In the genomic region with DNA sequence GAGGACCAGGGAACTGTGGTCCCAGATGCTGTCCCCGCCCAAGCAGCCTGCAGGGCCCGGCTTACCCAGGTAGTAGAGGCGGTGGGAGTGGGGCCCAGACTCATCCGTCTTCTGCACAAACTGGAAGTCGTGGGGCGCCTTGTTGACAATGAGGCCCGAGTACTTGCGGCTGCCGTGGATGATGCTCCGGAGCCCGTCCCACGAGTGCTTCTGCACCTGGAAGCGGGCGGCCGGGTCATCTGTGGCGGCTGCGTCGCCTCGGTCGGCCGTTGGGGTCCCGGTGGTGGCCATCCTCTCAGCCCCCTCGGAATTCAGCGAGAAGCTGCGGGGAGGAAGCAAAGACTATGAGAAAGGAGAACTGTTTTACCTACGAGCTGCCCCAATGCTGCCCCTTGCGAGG, we compare ENCODE assay signal across 13 cellular contexts. TPM values are rescaled to one million over a fixed set of nuclear protein-coding genes. Genes with fewer than 3 reads are reported as not detected.
DNase-seq lines count a peak whose midpoint lies in the region; ATAC-seq and TF ChIP-seq lines count a peak whose summit lies in the region.
"Had no signal": no experiment of that assay in that cellular context is flagged by ENCODE, and none has a peak within 500 bp of the region (broad histone marks: within the 10 kb centered on the region; RNA-seq: fewer than 3 reads in every experiment).

No MANE protein-coding gene starts in this region.

- H3K27ac ChIP-seq in right cardiac atrium (ENCODE audit: low read length) (peak overlapping the region; percentile 30), epithelial cell of prostate (peak overlapping the region; percentile 99), prostate gland (peak overlapping the region; percentile 72 to 76)

- WGBS in right cardiac atrium: 95% methylated on average over 27 of the region's 27 CpGs
- 89% methylated on average over 27 of the region's 27 CpGs for WGBS in prostate gland

- DNase-seq in right cardiac atrium: peak in 2 of 3 donors; percentile 42 to 59
- DNase-seq in left cardiac atrium: no peak
- DNase-seq in epithelial cell of prostate (ENCODE audit: low read depth, low spot score): no peak
- DNase-seq in prostate gland (ENCODE audit: low spot score): no peak
- no peak for DNase-seq in H7
- DNase-seq in endothelial cell (ENCODE audit: low spot score): no peak
- DNase-seq in stimulated activated CD4-positive, alpha-beta T cell treated with anti-CD3 and anti-CD28 coated beads, Interleukin-4, amount 100 ng/mL, for 1 hour: no peak
- DNase-seq: activated CD8-positive, alpha-beta T cell treated with anti-CD3 and anti-CD28 coated beads, Interleukin-2, amount 10 ng/mL, durations not matched to agents 7 days and 5 days; KBM-7; NCI-H1436; NCI-H446; occipital lobe had no signal

- no peak for TF ChIP-seq POLR2A in prostate gland (IDR thresholded peaks at IDR 0.05)

- H3K4me3 Mint-ChIP-seq in endothelial cell (ENCODE audit: unreplicated experiment): no peak overlapping the region
- H3K4me3 Mint-ChIP-seq: activated CD8-positive, alpha-beta T cell treated with anti-CD3 and anti-CD28 coated beads, Interleukin-2, amount 10 ng/mL, durations not matched to agents 7 days and 5 days had no signal

- TF ChIP-seq CTCF in prostate gland (IDR thresholded peaks at IDR 0.05) (no peak), endothelial cell (IDR thresholded peaks at IDR 0.05; ENCODE audit: unreplicated experiment) (no peak)

- ATAC-seq in right cardiac atrium: no peak
- no peak for ATAC-seq in left cardiac atrium
- ATAC-seq in GM21360 (IDR thresholded peaks at IDR 0.05; ENCODE audit: unreplicated experiment): no peak
- ATAC-seq: activated CD8-positive, alpha-beta T cell treated with anti-CD3 and anti-CD28 coated beads, Interleukin-2, amount 10 ng/mL, durations not matched to agents 7 days and 5 days had no signal

- peaks cover 43% of the 10 kb centered on the region for H3K36me3 Mint-ChIP-seq in endothelial cell (ENCODE audit: low read depth, unreplicated experiment)

- peaks cover 3% of the 10 kb centered on the region for H3K4me1 ChIP-seq in right cardiac atrium (ENCODE audit: control insufficient read depth, insufficient read depth, low read length)
- H3K4me1 ChIP-seq in prostate gland (replicated peaks): peaks cover 19% of the 10 kb centered on the region

- H3K27me3 ChIP-seq in right cardiac atrium (ENCODE audit: control insufficient read depth, insufficient read depth) (no peaks in the 10 kb centered on the region), prostate gland (replicated peaks; ENCODE audit: insufficient read depth) (no peaks in the 10 kb centered on the region), H7 (ENCODE audit: control insufficient read depth, insufficient read depth, low read length) (no peaks in the 10 kb centered on the region)

- no peak overlapping the region for H3K27ac Mint-ChIP-seq in endothelial cell (ENCODE audit: unreplicated experiment)
- H3K27ac Mint-ChIP-seq: activated CD8-positive, alpha-beta T cell treated with anti-CD3 and anti-CD28 coated beads, Interleukin-2, amount 10 ng/mL, durations not matched to agents 7 days and 5 days had no signal

- H3K4me3 ChIP-seq in right cardiac atrium (ENCODE audit: low read length): no peak overlapping the region
- no peak overlapping the region for H3K4me3 ChIP-seq in prostate gland
- H3K4me3 ChIP-seq in H7 (ENCODE audit: insufficient read depth, low read depth, low read length): no peak overlapping the region

- H3K9me3 ChIP-seq in right cardiac atrium (ENCODE audit: control insufficient read depth, low read length) (no peaks in the 10 kb centered on the region), prostate gland (no peaks in the 10 kb centered on the region)

- no peaks in the 10 kb centered on the region for H3K9me3 Mint-ChIP-seq in endothelial cell (ENCODE audit: unreplicated experiment)

- no peaks in the 10 kb centered on the region for H3K4me1 Mint-ChIP-seq in endothelial cell (ENCODE audit: unreplicated experiment)

- intact Hi-C loops in right cardiac atrium (cut with DNase I) (no loop called here), left cardiac atrium (cut with DNase I) (no loop called here), prostate gland (cut with DNase I) (no loop called here)

- H3K27me3 Mint-ChIP-seq in endothelial cell (ENCODE audit: unreplicated experiment): peaks cover 3% of the 10 kb centered on the region

- H3K36me3 ChIP-seq in prostate gland: peaks cover 4 to 13% of the 10 kb centered on the region in 2 donors
- peaks cover 37% of the 10 kb centered on the region for H3K36me3 ChIP-seq in H7 (replicated peaks; ENCODE audit: control insufficient read depth, insufficient read depth, low read length)

RNA-seq across cellular contexts. Expression of gene DPP9, which starts 9.6 kb away (rescaled TPM):
- total RNA-seq in right cardiac atrium: 10 to 100 TPM; 35.1 to 43.9 (median 36.9) TPM
- 27.0 TPM for polyA plus RNA-seq in right cardiac atrium
- 10 to 100 TPM; 41.8 to 43.0 TPM for total RNA-seq in left cardiac atrium
- total RNA-seq in prostate gland: 100 to 1,000 TPM in 1 of 2 donors, 10 to 100 TPM in 1; 53.5 to 116 TPM
- 36.2 and 41.7 TPM in 2 replicates for total RNA-seq in H7 (2014; rRNA removed; shearing (Covaris generic))
- 63.3 TPM for total RNA-seq in endothelial cell (ENCODE audit: unreplicated experiment)

RNA-seq across cellular contexts. Expression of gene MYDGF, which starts 43.9 kb away (rescaled TPM):
- total RNA-seq in right cardiac atrium (10 to 100 TPM; 21.7 to 47.0 (median 31.5) TPM), left cardiac atrium (10 to 100 TPM; 43.2 to 53.7 TPM), prostate gland (100 to 1,000 TPM in 1 of 2 donors, 10 to 100 TPM in 1; 70.9 to 116 TPM), endothelial cell (ENCODE audit: unreplicated experiment) (112 TPM)
- polyA plus RNA-seq in right cardiac atrium: 48.2 TPM
- total RNA-seq in H7 (2014; rRNA removed; shearing (Covaris generic)): 90.2 and 92.2 TPM in 2 replicates

Comparison
In these comparisons a context has a peak if more than half of its experiments do, and no peak if none do; other contexts are left out.
1. DNase-seq: peak in right cardiac atrium (2 of 3); none in left cardiac atrium (single experiment), epithelial cell of prostate (single experiment), prostate gland (single experiment), H7 (single experiment), endothelial cell (single experiment) and stimulated activated CD4-positive, alpha-beta T cell treated with anti-CD3 and anti-CD28 coated beads, Interleukin-4, amount 100 ng/mL, for 1 hour (single experiment).
2. H3K27ac ChIP-seq: peak in every context shown above with its lines; median percentile 99 in epithelial cell of prostate; 74 in prostate gland; 30 in right cardiac atrium.